Comparison of ENCODE assay signal across 9 cellular contexts in genomic region chr14:73633115-73633514, GRCh38. TPM values are rescaled to one million over a fixed set of nuclear protein-coding genes. Genes with fewer than 3 reads are reported as not detected.
A peak's percentile ranks its signal among the peaks of the same experiment; 100 is the strongest.
DNase-seq lines count a peak whose midpoint lies in the region; ATAC-seq and TF ChIP-seq lines count a peak whose summit lies in the region.
"Had no signal": no experiment of that assay in that cellular context is flagged by ENCODE, and none has a peak within 500 bp of the region (broad histone marks: within the 10 kb centered on the region; RNA-seq: fewer than 3 reads in every experiment).

No MANE protein-coding gene starts in this region.

- peak overlapping the region; percentile 71 to 84 (median 80) for H3K4me3 Mint-ChIP-seq in CD4-positive, alpha-beta memory T cell
- peak overlapping the region; percentile 80 for H3K4me3 Mint-ChIP-seq in natural killer cell

- TF ChIP-seq POLR2A in breast epithelium (IDR thresholded peaks at IDR 0.05): no peak

- peak overlapping the region; percentile 61 for H2AFZ ChIP-seq in MM.1S (ENCODE audit: low read length)

- no peaks in the 10 kb centered on the region for H3K9me2 ChIP-seq in MM.1S (replicated peaks; ENCODE audit: insufficient read depth, low read length)

- no peak for DNase-seq in CD4-positive, alpha-beta memory T cell
- DNase-seq in MM.1S: peak; percentile 11
- no peak for DNase-seq in breast epithelium (ENCODE audit: low spot score in 2 of 2)
- no peak for DNase-seq in natural killer cell
- DNase-seq in COR-L47 (lab: John Stamatoyannopoulos, UW): no peak
- no peak for DNase-seq in HCEC 1CT
- no peak for DNase-seq in NAMALWA (ENCODE audit: low spot score)

- CTCF ChIA-PET in CD4-positive, alpha-beta memory T cell (lab: Charles Lee; ENCODE audit: partially characterized antibody): interaction anchor here (0.6 to 6.3 kb wide), 17 partner anchors 11 to 338 kb away, joined by 3 to 106 read pairs (median 5); partner anchors contain the start of genes ACOT2, ACOT6 and DNAL1

- intact Hi-C loops in CD4-positive, alpha-beta memory T cell (cut with micrococcal nuclease): loop anchor here (1.0 to 5.0 kb wide), 2 partner anchors 41 to 125 kb away; partner anchors contain the start of gene ACOT4
- intact Hi-C loops in breast epithelium (cut with DNase I; ENCODE audit: low total_unique reads): no loop called here
- intact Hi-C loops in natural killer cell (cut with micrococcal nuclease): loop anchor here (1.0 kb wide), 1 partner anchor 125 kb away; no protein-coding TSS in a partner anchor

- H3K4me1 ChIP-seq in CD4-positive, alpha-beta memory T cell (ENCODE audit: insufficient read depth, low read length): peaks cover 8% of the 10 kb centered on the region
- H3K4me1 ChIP-seq in MM.1S (ENCODE audit: low read length) (no peaks in the 10 kb centered on the region), breast epithelium (no peaks in the 10 kb centered on the region)

- peak overlapping the region; percentile 40; the same call in 1 of the 2 replicates for H3K9ac ChIP-seq in MM.1S (ENCODE audit: low read length)

- no peak overlapping the region for H3K27ac ChIP-seq in CD4-positive, alpha-beta memory T cell (ENCODE audit: low read depth, low read length)
- no peak overlapping the region for H3K27ac ChIP-seq in MM.1S (ENCODE audit: low read length)
- H3K27ac ChIP-seq in breast epithelium: no peak overlapping the region

- H3F3A ChIP-seq in MM.1S (ENCODE audit: insufficient read depth, low read length): no peaks in the 10 kb centered on the region

- peak; percentile 14 to 27 (median 21) for ATAC-seq in natural killer cell
- no peak for ATAC-seq in GM19328 (IDR thresholded peaks at IDR 0.05; ENCODE audit: unreplicated experiment)

- H3K4me2 ChIP-seq in MM.1S (ENCODE audit: low read depth, low read length): peak overlapping the region; percentile 49; the same call in 1 of the 2 replicates

- peaks cover 0 to 3% (median 0%) of the 10 kb centered on the region in 8 donors for H3K9me3 Mint-ChIP-seq in CD4-positive, alpha-beta memory T cell
- H3K9me3 Mint-ChIP-seq in natural killer cell: no peaks in the 10 kb centered on the region

- no peaks in the 10 kb centered on the region for H3K27me3 ChIP-seq in CD4-positive, alpha-beta memory T cell (ENCODE audit: insufficient read depth, low read length)
- H3K27me3 ChIP-seq in MM.1S (replicated peaks; ENCODE audit: insufficient read depth, low read length) (no peaks in the 10 kb centered on the region), breast epithelium (no peaks in the 10 kb centered on the region)

- H4K20me1 ChIP-seq in MM.1S (ENCODE audit: insufficient read depth, low read length): no peaks in the 10 kb centered on the region

- H3K27ac Mint-ChIP-seq in CD4-positive, alpha-beta memory T cell: peak overlapping the region in 3 of 7 donors; percentile 6 to 59 (median 49)
- H3K27ac Mint-ChIP-seq in natural killer cell: peak overlapping the region; percentile 26 to 75

- TF ChIP-seq CTCF in MM.1S (IDR thresholded peaks at IDR 0.05; ENCODE audit: low read length) (no peak), breast epithelium (IDR thresholded peaks at IDR 0.05) (no peak), natural killer cell (IDR thresholded peaks at IDR 0.05) (no peak)

- H3K36me3 ChIP-seq in CD4-positive, alpha-beta memory T cell (ENCODE audit: insufficient read depth, low read length): no peaks in the 10 kb centered on the region
- H3K36me3 ChIP-seq in MM.1S (replicated peaks; ENCODE audit: insufficient read depth, low read length): no peaks in the 10 kb centered on the region
- H3K36me3 ChIP-seq in breast epithelium: no peaks in the 10 kb centered on the region

- peak overlapping the region in 1 of 2 donors; percentile 57 for H3K4me3 ChIP-seq in CD4-positive, alpha-beta memory T cell (ENCODE audit: low read length in 2 of 2)
- peak overlapping the region; percentile 54; the same call in 1 of the 2 replicates for H3K4me3 ChIP-seq in MM.1S (ENCODE audit: low read length)
- H3K4me3 ChIP-seq in breast epithelium: peak overlapping the region; percentile 55 to 83 (median 64)

- peaks cover 3 to 7% (median 4%) of the 10 kb centered on the region in 4 donors for H3K4me1 Mint-ChIP-seq in CD4-positive, alpha-beta memory T cell
- peaks cover 6 to 14% of the 10 kb centered on the region in 2 donors for H3K4me1 Mint-ChIP-seq in natural killer cell

- no peaks in the 10 kb centered on the region for H3K36me3 Mint-ChIP-seq in CD4-positive, alpha-beta memory T cell
- H3K36me3 Mint-ChIP-seq in natural killer cell: no peaks in the 10 kb centered on the region

- POLR2A ChIA-PET in CD4-positive, alpha-beta memory T cell (lab: Charles Lee; ENCODE audit: partially characterized antibody): interaction anchor here (0.9 to 1.4 kb wide), 8 partner anchors 12 to 196 kb away, joined by 3 to 4 read pairs (median 4); partner anchors contain the start of genes ACOT2, ACOT4, DNAL1 and RIOX1

- H3K79me2 ChIP-seq in MM.1S (ENCODE audit: low read length): no peaks in the 10 kb centered on the region

- H3K9me3 ChIP-seq in CD4-positive, alpha-beta memory T cell (ENCODE audit: control insufficient read depth in 1 of 2, low read length in 2 of 2): no peaks in the 10 kb centered on the region
- H3K9me3 ChIP-seq in MM.1S (replicated peaks; ENCODE audit: insufficient read depth, low read length): no peaks in the 10 kb centered on the region
- no peaks in the 10 kb centered on the region for H3K9me3 ChIP-seq in breast epithelium

- peaks cover 5 to 18% of the 10 kb centered on the region in 2 donors for H3K27me3 Mint-ChIP-seq in CD4-positive, alpha-beta memory T cell
- H3K27me3 Mint-ChIP-seq in natural killer cell (ENCODE audit: low read depth in 2 of 2): peaks cover 0 to 8% of the 10 kb centered on the region in 2 donors

RNA-seq across cellular contexts. Expression of gene DNAL1, which starts 11.7 kb away (rescaled TPM):
- total RNA-seq in CD4-positive, alpha-beta memory T cell: 1 to 10 TPM; 5.4 to 7.8 TPM
- 1 to 10 TPM; 8.4 to 8.6 TPM for polyA plus RNA-seq in CD4-positive, alpha-beta memory T cell
- 10 to 100 TPM in 2 of 3 donors, 1 to 10 TPM in 1; 6.1 to 12.8 (median 10.5) TPM for total RNA-seq in breast epithelium
- 10 to 100 TPM in 2 of 3 donors, 1 to 10 TPM in 1; 6.7 to 10.3 (median 10.1) TPM for total RNA-seq in natural killer cell

RNA-seq across cellular contexts. Expression of gene ACOT6, which starts 20.8 kb away (rescaled TPM):
- not detected for total RNA-seq in CD4-positive, alpha-beta memory T cell
- not detected for polyA plus RNA-seq in CD4-positive, alpha-beta memory T cell
- total RNA-seq in breast epithelium (under 1 TPM in 1 of 3 donors, not detected in 2; 0.16 TPM), natural killer cell (not detected)
- total RNA-seq: HT-29 had no signal

RNA-seq across cellular contexts. Expression of gene ACOT4, which starts 41.4 kb away (rescaled TPM):
- 1 to 10 TPM; 1.2 to 1.5 TPM for total RNA-seq in CD4-positive, alpha-beta memory T cell
- polyA plus RNA-seq in CD4-positive, alpha-beta memory T cell: 1 to 10 TPM; 5.1 to 8.1 TPM
- total RNA-seq in breast epithelium (1 to 10 TPM; 2.8 to 5.9 (median 3.7) TPM), natural killer cell (1 to 10 TPM; 2.3 to 3.0 (median 2.6) TPM)
